In genomic region chr7:146028251-146028750, GRCh38 we compare ENCODE assay signal across 1 cellular context.
TF ChIP-seq lines count a peak whose summit lies in the region.

No MANE protein-coding gene starts in this region.

TF ChIP-seq in SK-N-SH, 30 proteins besides CTCF, POLR2A, EP300 and RAD21 (continued from another document):
- TF ChIP-seq, protein P1, sequence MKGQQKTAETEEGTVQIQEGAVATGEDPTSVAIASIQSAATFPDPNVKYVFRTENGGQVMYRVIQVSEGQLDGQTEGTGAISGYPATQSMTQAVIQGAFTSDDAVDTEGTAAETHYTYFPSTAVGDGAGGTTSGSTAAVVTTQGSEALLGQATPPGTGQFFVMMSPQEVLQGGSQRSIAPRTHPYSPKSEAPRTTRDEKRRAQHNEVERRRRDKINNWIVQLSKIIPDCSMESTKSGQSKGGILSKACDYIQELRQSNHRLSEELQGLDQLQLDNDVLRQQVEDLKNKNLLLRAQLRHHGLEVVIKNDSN (IDR thresholded peaks at IDR 0.05; ENCODE audit: borderline replicate concordance, low read depth): no peak
- no peak for TF ChIP-seq ZBTB33 (IDR thresholded peaks at IDR 0.05; ENCODE audit: borderline replicate concordance, low read depth)
- no peak for TF ChIP-seq PBX3 (IDR thresholded peaks at IDR 0.05)
- no peak for TF ChIP-seq JUND (IDR thresholded peaks at IDR 0.05)
- TF ChIP-seq FOSL2 (IDR thresholded peaks at IDR 0.05; ENCODE audit: borderline replicate concordance, low read depth): no peak
- no peak for TF ChIP-seq SMC3 (IDR thresholded peaks at IDR 0.05; ENCODE audit: low read depth, low read length)
- TF ChIP-seq EZH2phosphoT487 (IDR thresholded peaks at IDR 0.05; ENCODE audit: borderline replicate concordance, low read depth): no peak
- no peak for TF ChIP-seq SIN3A (IDR thresholded peaks at IDR 0.05; ENCODE audit: borderline replicate concordance, low read depth, low read length)
